Comparison of ENCODE assay signal across 10 cellular contexts in the genomic region with DNA sequence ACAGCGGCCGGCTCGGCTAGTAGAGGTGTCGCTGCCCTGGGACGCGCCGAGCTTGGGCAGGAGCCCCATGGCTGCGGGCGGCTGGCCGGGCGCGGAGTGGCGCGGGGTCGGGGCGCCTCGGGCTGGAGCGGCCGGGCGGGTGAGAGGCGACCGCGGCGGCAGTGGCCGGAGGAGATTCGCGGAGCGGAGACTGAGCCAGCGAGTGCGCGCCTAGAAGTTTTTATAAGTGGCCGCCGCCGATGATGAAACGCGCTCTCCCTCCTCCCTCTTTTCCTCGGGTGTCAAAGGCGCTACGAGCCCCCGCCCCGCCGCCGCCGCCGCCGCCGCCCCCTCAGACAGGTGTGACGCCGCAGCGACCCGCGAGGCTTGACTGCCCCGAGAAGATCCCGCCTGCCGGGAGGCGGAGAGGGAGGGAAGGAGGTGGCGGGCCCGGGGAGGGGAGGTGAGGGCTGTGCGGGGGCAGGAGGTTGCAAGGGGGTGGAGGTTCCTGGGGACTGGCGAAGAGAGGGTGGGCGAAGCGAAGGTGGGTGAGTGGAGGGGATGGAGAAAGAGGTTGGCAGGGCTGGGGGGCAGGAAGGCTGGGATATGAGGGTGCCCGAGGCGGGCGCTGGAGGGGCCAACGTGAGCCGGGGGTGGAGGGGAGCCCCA. TPM values are rescaled to one million over a fixed set of nuclear protein-coding genes. Genes with fewer than 3 reads are reported as not detected.
DNase-seq lines count a peak whose midpoint lies in the region; ATAC-seq and TF ChIP-seq lines count a peak whose summit lies in the region.
"Had no signal": no experiment of that assay in that cellular context is flagged by ENCODE, and none has a peak within 500 bp of the region (broad histone marks: within the 10 kb centered on the region; RNA-seq: fewer than 3 reads in every experiment).

A gene (minus strand): TSS at position 192 of the 648 bp plus-strand sequence. CDS start 123 bp downstream, at position 69.

- no peaks in the 10 kb centered on the region for H3K9me3 ChIP-seq in endocrine pancreas (ENCODE audit: control insufficient read depth, low read length)
- no peaks in the 10 kb centered on the region for H3K9me3 ChIP-seq in upper lobe of right lung

- peak; percentile 74 for ATAC-seq in upper lobe of right lung

- peak within 1 kb of the TSS; percentile 74 for H3K27ac ChIP-seq in upper lobe of right lung

- DNase-seq in NCI-H1436 (lab: John Stamatoyannopoulos, UW) (peak; percentile 47), NCI-H1436 treated with DMSO at 0.1 percent for 48 hours (lab: John Stamatoyannopoulos, UW) (no peak), NCI-H510A (lab: John Stamatoyannopoulos, UW) (peak; percentile 15), mesenteric fat pad (ENCODE audit: low spot score) (peak; percentile 89), upper lobe of right lung (peak; percentile 76), HCEC 1CT (no peak)
- no peak for DNase-seq in activated effector memory CD4-positive, alpha-beta T cell treated with anti-CD3 and anti-CD28 coated beads, Interleukin-2, amount 50 U/mL, for 16 hours
- DNase-seq: CD4-positive, CD25-positive, alpha-beta regulatory T cell had no signal

- intact Hi-C loops in upper lobe of right lung (cut with DNase I) = no loop called here

- no peak for TF ChIP-seq CTCF in upper lobe of right lung (IDR thresholded peaks at IDR 0.05)

- H3K9ac ChIP-seq in endocrine pancreas (ENCODE audit: control insufficient read depth, insufficient read depth, low read length) = peak within 1 kb of the TSS; percentile 47

- no peaks in the 10 kb centered on the region for H3K4me1 ChIP-seq in endocrine pancreas (ENCODE audit: control insufficient read depth, insufficient read depth, low read length)
- peaks cover 4% of the 10 kb centered on the region for H3K4me1 ChIP-seq in upper lobe of right lung

- H3K4me3 ChIP-seq in endocrine pancreas (ENCODE audit: control insufficient read depth, insufficient read depth, low read length) (peak within 1 kb of the TSS; percentile 24), upper lobe of right lung (peak within 1 kb of the TSS; percentile 52)

- H3K36me3 ChIP-seq in endocrine pancreas (ENCODE audit: control insufficient read depth, insufficient read depth, low read length) = no peaks in the 10 kb centered on the region
- no peaks in the 10 kb centered on the region for H3K36me3 ChIP-seq in upper lobe of right lung

- H3K27me3 ChIP-seq in endocrine pancreas (ENCODE audit: control insufficient read depth, insufficient read depth, low read length) (peaks cover 2% of the 10 kb centered on the region), upper lobe of right lung (peaks cover 8% of the 10 kb centered on the region)

RNA-seq across cellular contexts. Expression of the gene that starts here (rescaled TPM):
- total RNA-seq in mesenteric fat pad = 40.1 TPM
- 234 TPM for total RNA-seq in upper lobe of right lung
- total RNA-seq: CD4-positive, CD25-positive, alpha-beta regulatory T cell; T-helper 1 cell treated with Interleukin-12 subunit alpha and Interleukin-12 subunit beta and Interleukin-4 antibody, amounts not matched to agents 30 ng/mL and 1 ng/mL, for 36 hours had no signal

Comparison
In these comparisons a context has a peak if more than half of its experiments do, and no peak if none do; other contexts are left out.
1. DNase-seq: peak in NCI-H1436 (single experiment), NCI-H510A (single experiment), mesenteric fat pad (single experiment) and upper lobe of right lung (single experiment); none in NCI-H1436 treated with DMSO at 0.1 percent for 48 hours (single experiment), HCEC 1CT (single experiment) and activated effector memory CD4-positive, alpha-beta T cell treated with anti-CD3 and anti-CD28 coated beads, Interleukin-2, amount 50 U/mL, for 16 hours (single experiment).